In the genomic region with DNA sequence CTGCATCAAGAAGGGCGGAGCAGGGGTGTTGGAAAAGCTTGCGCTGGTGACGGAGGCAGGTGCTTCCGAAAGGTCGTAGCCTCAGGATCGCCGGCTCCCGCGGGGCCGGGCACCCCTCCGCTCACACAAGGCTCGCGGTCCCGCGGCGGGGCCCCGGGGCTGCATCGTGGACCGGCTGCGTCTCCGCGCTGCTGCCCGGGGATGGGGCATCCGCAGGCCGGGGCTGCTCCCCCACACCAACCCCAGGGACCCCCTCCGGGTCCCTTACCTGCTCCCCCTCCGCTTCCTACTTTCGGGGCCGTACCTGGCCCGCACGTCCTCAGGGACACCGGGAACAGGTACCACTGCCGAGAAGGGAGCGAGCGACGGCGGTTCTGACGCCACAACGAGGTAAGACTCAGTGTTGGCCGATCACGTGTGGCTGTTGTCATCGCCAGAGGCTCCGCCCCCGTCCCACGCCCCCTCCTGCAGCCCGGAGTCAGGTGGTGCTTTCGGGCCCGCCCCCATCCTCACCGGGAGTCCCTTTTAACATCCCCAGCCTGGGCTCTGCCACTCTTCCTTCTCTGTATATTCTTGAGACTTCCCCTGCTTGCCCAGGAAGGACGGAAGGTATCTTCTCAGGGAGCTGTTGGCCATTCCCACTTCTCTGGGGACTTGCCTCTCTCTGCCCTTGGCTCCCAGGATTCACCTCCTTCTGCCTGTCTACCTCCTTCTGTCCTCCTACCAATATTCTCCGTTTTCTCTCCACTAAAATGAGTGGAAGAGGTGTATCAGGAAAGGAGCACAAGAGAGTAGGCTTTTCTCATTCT, we compare ENCODE assay signal across 8 cellular contexts. TPM values are rescaled to one million over a fixed set of nuclear protein-coding genes. Genes with fewer than 3 reads are reported as not detected.
A peak's percentile ranks its signal among the peaks of the same experiment; 100 is the strongest.
DNase-seq lines count a peak whose midpoint lies in the region; ATAC-seq and TF ChIP-seq lines count a peak whose summit lies in the region.

TSS of gene BEX2 (minus strand) at position 399 of the 809 bp plus-strand sequence. CDS start 1,014 bp downstream, outside the sequence.

- no CpG with 5 or more reads among the region's 51 CpGs for WGBS in H9 (ENCODE audit: extremely low coverage, insufficient read length, low lambda C conversion rate)

- no peaks in the 10 kb centered on the region for H3K79me1 ChIP-seq in H9 (ENCODE audit: insufficient read depth, low read depth, low read length, poor library complexity, severe bottlenecking)

- H3K56ac ChIP-seq in H9 (ENCODE audit: insufficient read length, low read depth, low read length), result no peak within 1 kb of the TSS

- H2BK120ac ChIP-seq in H9 (ENCODE audit: low read depth, low read length, poor library complexity, severe bottlenecking), result no peak within 1 kb of the TSS

- H3K4me3 ChIP-seq in kidney epithelial cell (ENCODE audit: low read depth, low read length), result peak within 1 kb of the TSS; percentile 67

- ATAC-seq in activated B cell treated with CpG ODN at 0.5 μM for 24 hours (ENCODE audit: low read depth), result peak; percentile 98

- H3K4me2 ChIP-seq in H9 (ENCODE audit: insufficient read depth, insufficient read length, low read length), result peak within 1 kb of the TSS; percentile 59

- H3K9ac ChIP-seq in H9 (ENCODE audit: extremely low read depth, insufficient read length, low read length), result peak within 1 kb of the TSS; percentile 62

- H2BK5ac ChIP-seq in H9 (ENCODE audit: insufficient read length, low read length), result no peak within 1 kb of the TSS

- no peak within 1 kb of the TSS for H3T11ph ChIP-seq in H9 (ENCODE audit: low read length)

- POLR2A ChIA-PET in activated B cell treated with CpG ODN at 0.5 μM for 24 hours (lab: Charles Lee), result no interaction called here

- H4K5ac ChIP-seq in H9 (ENCODE audit: insufficient read length, low read depth, low read length), result no peak within 1 kb of the TSS

- H3K4ac ChIP-seq in H9 (ENCODE audit: low read depth, low read length), result no peak within 1 kb of the TSS

- H2AFZ ChIP-seq in H9 (ENCODE audit: low read length), result no peak within 1 kb of the TSS

- H3K9me3 Mint-ChIP-seq in H9 (peaks cover 0 to 41% of the 10 kb centered on the region in 2 experiments; a peak in 3 of 5 replicates), activated B cell treated with CpG ODN at 0.5 μM for 24 hours (peaks cover 2% of the 10 kb centered on the region)

- H4K91ac ChIP-seq in H9 (ENCODE audit: insufficient read length, low read depth, low read length), result no peak within 1 kb of the TSS

- CTCF ChIA-PET in activated B cell treated with CpG ODN at 0.5 μM for 24 hours (lab: Charles Lee), result no interaction called here

- no peak for TF ChIP-seq CTCF in H9 (conservative IDR thresholded peaks at IDR 0.05)
- no peak for TF ChIP-seq CTCF in activated B cell treated with CpG ODN at 0.5 μM for 24 hours (IDR thresholded peaks at IDR 0.05)
- no peak for TF ChIP-seq CTCF in kidney epithelial cell (IDR thresholded peaks at IDR 0.05; ENCODE audit: insufficient read depth, low read length, poor library complexity, severe bottlenecking)

- peak within 1 kb of the TSS in 2 of 3 experiments; percentile 74 to 76; a peak in 3 of 7 replicates for H3K27ac Mint-ChIP-seq in H9
- peak within 1 kb of the TSS; percentile 35 for H3K27ac Mint-ChIP-seq in activated B cell treated with CpG ODN at 0.5 μM for 24 hours

- H3K27ac ChIP-seq in H9 (ENCODE audit: insufficient read length, low read depth, low read length) (no peak within 1 kb of the TSS), caudate nucleus (ENCODE audit: low read depth, low read length) (peak within 1 kb of the TSS; percentile 58)

- no peak within 1 kb of the TSS for H2BK20ac ChIP-seq in H9 (ENCODE audit: low read depth, low read length, poor library complexity, severe bottlenecking)

- H4K8ac ChIP-seq in H9 (replicated peaks; ENCODE audit: insufficient read length, low read depth, low read length), result no peak within 1 kb of the TSS

- in situ Hi-C loops in G401 (cut with HindIII; ENCODE audit: low sequenced_read_pairs), result no loop called here

- peaks cover 5 to 12% (median 10%) of the 10 kb centered on the region in 3 experiments; a peak in 6 of 7 replicates for H3K36me3 Mint-ChIP-seq in H9 (ENCODE audit: insufficient read depth in 1 of 3, low read depth in 3 of 3)
- no peaks in the 10 kb centered on the region for H3K36me3 Mint-ChIP-seq in activated B cell treated with CpG ODN at 0.5 μM for 24 hours (ENCODE audit: low read depth)

- no peak within 1 kb of the TSS for H2BK12ac ChIP-seq in H9 (ENCODE audit: insufficient read length, low read depth, low read length)

- H3K14ac ChIP-seq in H9 (ENCODE audit: insufficient read depth, low read length), result peak within 1 kb of the TSS; percentile 63

- peaks cover 2 to 5% of the 10 kb centered on the region in 2 experiments; a peak in 2 of 4 replicates for H3K4me1 Mint-ChIP-seq in H9
- no peaks in the 10 kb centered on the region for H3K4me1 Mint-ChIP-seq in activated B cell treated with CpG ODN at 0.5 μM for 24 hours

- no peaks in the 10 kb centered on the region for H3K36me3 ChIP-seq in kidney epithelial cell (ENCODE audit: control insufficient read depth, insufficient read depth, low read length)

- H3K18ac ChIP-seq in H9 (ENCODE audit: insufficient read length, low read depth, low read length), result peak within 1 kb of the TSS; percentile 33

- intact Hi-C loops in activated B cell treated with CpG ODN at 0.5 μM for 24 hours (cut with micrococcal nuclease), result loop anchor here (2.0 to 10.0 kb wide), 3 partner anchors 53 to 374 kb away; partner anchors contain the start of genes BEX4, MORF4L2 and TCEAL8

- H3K27me3 ChIP-seq in H9 (ENCODE audit: insufficient read depth, low read length) (no peaks in the 10 kb centered on the region), kidney epithelial cell (ENCODE audit: control insufficient read depth, insufficient read depth, low read length) (peaks cover 2% of the 10 kb centered on the region)

- H4K20me1 ChIP-seq in H9 (ENCODE audit: control insufficient read depth, insufficient read depth, insufficient read length), result peaks cover 3% of the 10 kb centered on the region

- no peaks in the 10 kb centered on the region for H3K4me1 ChIP-seq in H9 (ENCODE audit: insufficient read depth, low read length)

- no peak within 1 kb of the TSS for H2AK5ac ChIP-seq in H9 (ENCODE audit: insufficient read length, low read length)

- H3K4me3 Mint-ChIP-seq in H9 (peak within 1 kb of the TSS; percentile 71 to 85), activated B cell treated with CpG ODN at 0.5 μM for 24 hours (peak within 1 kb of the TSS; percentile 82)

- H3K79me2 ChIP-seq in H9 (ENCODE audit: insufficient read depth, low read length), result no peaks in the 10 kb centered on the region

- no peak within 1 kb of the TSS for H2BK15ac ChIP-seq in H9 (ENCODE audit: low read depth, low read length)

- H3K27me3 Mint-ChIP-seq in H9 (ENCODE audit: low read depth) (no peaks in the 10 kb centered on the region), activated B cell treated with CpG ODN at 0.5 μM for 24 hours (no peaks in the 10 kb centered on the region)

- no peak within 1 kb of the TSS for H3K23ac ChIP-seq in H9 (ENCODE audit: insufficient read length, low read depth, low read length)

- DNase-seq in G401 (ENCODE audit: low spot score) (peak; percentile 92), H9 (peak; percentile 97), NCI-H1417 treated with DMSO at 0.1 percent for 48 hours (lab: John Stamatoyannopoulos, UW) (peak; percentile 24), activated B cell treated with CpG ODN at 0.5 μM for 24 hours (peak; percentile 66), caudate nucleus (lab: John Stamatoyannopoulos, UW) (peak in 60 of 61 donors; percentile 3 to 91 (median 70)), kidney epithelial cell (ENCODE audit: low read depth) (peak; percentile 16), AML-193 (lab: John Stamatoyannopoulos, UW) (no peak)
- DNase-seq in stimulated activated CD4-positive, alpha-beta T cell treated with anti-CD3 and anti-CD28 coated beads, Interleukin-15, amount 100 ng/mL, for 48 hours (ENCODE audit: low read depth in 2 of 2), result peak; percentile 73 to 81

- no peaks in the 10 kb centered on the region for H3K9me3 ChIP-seq in H9 (ENCODE audit: control insufficient read depth, low read depth, low read length)

- H3K23me2 ChIP-seq in H9 (ENCODE audit: insufficient read length, low read depth, low read length, poor library complexity, severe bottlenecking), result no peaks in the 10 kb centered on the region

RNA-seq across cellular contexts. Expression of gene BEX2, which starts in this region (rescaled TPM):
- total RNA-seq in G401 (2014; rRNA removed; shearing (Covaris generic)), result 101 and 163 TPM in 2 replicates
- total RNA-seq in H9 (2021) (29.6 and 34.2 TPM in 2 replicates), activated B cell treated with CpG ODN at 0.5 μM for 24 hours (12.3 and 13.1 TPM in 2 replicates), kidney epithelial cell (74.2 and 81.3 TPM in 2 replicates)

Comparison
In these comparisons a context has a peak if more than half of its experiments do, and no peak if none do; other contexts are left out.
1. DNase-seq: peak in G401 (single experiment), H9 (single experiment), NCI-H1417 treated with DMSO at 0.1 percent for 48 hours (single experiment), activated B cell treated with CpG ODN at 0.5 μM for 24 hours (single experiment), caudate nucleus (60 of 61), kidney epithelial cell (single experiment) and stimulated activated CD4-positive, alpha-beta T cell treated with anti-CD3 and anti-CD28 coated beads, Interleukin-15, amount 100 ng/mL, for 48 hours (2 of 2); none in AML-193 (0 of 2).